Comparison of ENCODE assay signal across 22 cellular contexts in the genomic region with DNA sequence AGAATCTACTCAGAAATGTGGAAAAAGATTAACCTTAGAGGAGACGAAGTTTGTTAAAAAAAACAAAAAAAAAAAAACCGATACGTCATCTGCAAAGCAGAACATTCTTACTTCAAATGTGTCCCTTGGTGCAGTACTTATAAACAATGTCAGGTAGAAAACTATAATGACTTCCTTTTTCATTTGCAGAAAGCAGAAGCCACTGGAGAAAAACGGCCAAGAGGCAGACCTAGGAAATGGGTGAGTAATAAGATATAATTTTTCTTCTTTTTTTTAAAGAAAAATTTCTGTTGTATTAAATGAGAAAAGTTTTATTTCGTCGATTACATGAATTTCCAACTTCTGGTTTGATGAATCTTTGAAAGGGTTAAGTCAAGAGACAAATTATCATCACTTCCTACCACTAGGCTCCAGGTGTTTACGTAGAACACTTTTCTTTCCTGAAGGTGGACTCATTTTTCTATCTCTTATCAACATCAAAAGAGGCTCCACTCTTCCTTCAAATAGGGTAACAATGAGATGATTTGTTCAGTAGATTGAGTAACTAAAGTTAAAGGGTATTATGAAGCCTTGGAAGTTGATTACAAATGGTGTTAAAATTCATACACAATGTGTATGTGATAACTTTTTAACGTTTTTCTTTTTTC. TPM values are rescaled to one million over a fixed set of nuclear protein-coding genes. Genes with fewer than 3 reads are reported as not detected.
"Had no signal": no experiment of that assay in that cellular context is flagged by ENCODE, and none has a peak within 500 bp of the region (broad histone marks: within the 10 kb centered on the region; RNA-seq: fewer than 3 reads in every experiment).

No MANE protein-coding gene starts in this region.

- H3K4me3 Mint-ChIP-seq: activated CD4-positive, alpha-beta T cell treated with anti-CD3 and anti-CD28 coated beads, Interleukin-2, amount 10 ng/mL, durations not matched to agents 24 days and 14 days; activated CD8-positive, alpha-beta T cell treated with anti-CD3 and anti-CD28 coated beads, Interleukin-2, amount 10 ng/mL, durations not matched to agents 7 days and 5 days; activated naive CD8-positive, alpha-beta T cell; brain had no signal

- H3K4me1 Mint-ChIP-seq: activated CD4-positive, alpha-beta T cell treated with anti-CD3 and anti-CD28 coated beads, Interleukin-2, amount 10 ng/mL, durations not matched to agents 24 days and 14 days had no signal

- H3K27me3 Mint-ChIP-seq: brain had no signal

- H3K36me3 ChIP-seq: sigmoid colon, thoracic aorta had no signal

- H3K27ac ChIP-seq: foreskin keratinocyte, psoas muscle, sigmoid colon, thoracic aorta had no signal

- H3K27me3 ChIP-seq: foreskin keratinocyte had no signal

- H3K36me3 Mint-ChIP-seq: activated naive CD8-positive, alpha-beta T cell had no signal

- H3K27ac Mint-ChIP-seq: activated CD4-positive, alpha-beta T cell treated with anti-CD3 and anti-CD28 coated beads, Interleukin-2, amount 10 ng/mL, durations not matched to agents 24 days and 14 days; activated CD8-positive, alpha-beta T cell treated with anti-CD3 and anti-CD28 coated beads, Interleukin-2, amount 10 ng/mL, durations not matched to agents 7 days and 5 days; activated naive CD8-positive, alpha-beta T cell; brain had no signal

- H3K4me1 ChIP-seq: psoas muscle, sigmoid colon had no signal

- H3K9me3 ChIP-seq: psoas muscle, sigmoid colon, thoracic aorta had no signal

- DNase-seq: activated CD4-positive, alpha-beta T cell treated with anti-CD3 and anti-CD28 coated beads, Interleukin-2, amount 10 ng/mL, durations not matched to agents 24 days and 14 days; activated CD4-positive, CD25-positive, alpha-beta regulatory T cell; activated CD8-positive, alpha-beta memory T cell treated with anti-CD3 and anti-CD28 coated beads, Interleukin-2, amount 50 U/mL, for 4 hours; activated CD8-positive, alpha-beta T cell treated with anti-CD3 and anti-CD28 coated beads, Interleukin-2, amount 10 ng/mL, durations not matched to agents 7 days and 5 days; activated gamma-delta T cell; activated T-cell treated with anti-CD3 and anti-CD28 coated beads, Interleukin-2, amount 50 U/mL, for 48 hours; amniotic stem cell; cortex of kidney; effector CD4-positive, alpha-beta T cell; foreskin keratinocyte; glutamatergic neuron; kidney glomerular epithelial cell; psoas muscle; sigmoid colon; stimulated activated CD4-positive, alpha-beta T cell treated with anti-CD3 and anti-CD28 coated beads, Interleukin-1b, Interleukin-23, amount 100 ng/mL, for 48 hours had no signal

- H3K4me3 ChIP-seq: psoas muscle, sigmoid colon, thoracic aorta had no signal

- H3K9me3 Mint-ChIP-seq: activated CD4-positive, alpha-beta T cell treated with anti-CD3 and anti-CD28 coated beads, Interleukin-2, amount 10 ng/mL, durations not matched to agents 24 days and 14 days; brain had no signal

RNA-seq across cellular contexts. Expression of a gene that starts 14.2 kb away (rescaled TPM):
- total RNA-seq: activated CD8-positive, alpha-beta T cell treated with anti-CD3 and anti-CD28 coated beads, Interleukin-2, amount 10 ng/mL, durations not matched to agents 7 days and 5 days; mesenteric fat pad; T-helper 2 cell treated with Interferon-gamma antibody and Interleukin-4, amounts not matched to agents 100 ng/mL and 5 ng/mL, for 36 hours; ureter had no signal
- polyA plus RNA-seq: liver had no signal
